12 cellular contexts compared by ENCODE assay signal in genomic region chr16:20595694-20596093, GRCh38. TPM values are rescaled to one million over a fixed set of nuclear protein-coding genes. Genes with fewer than 3 reads are reported as not detected.
"Had no signal": no experiment of that assay in that cellular context is flagged by ENCODE, and none has a peak within 500 bp of the region (broad histone marks: within the 10 kb centered on the region; RNA-seq: fewer than 3 reads in every experiment).

No MANE protein-coding gene starts in this region.

RNA-seq across cellular contexts. Expression of gene ACSM2B, which starts 19.5 kb away (rescaled TPM):
- total RNA-seq: activated B cell treated with CpG ODN at 0.5 μM for 24 hours; activated CD4-positive, alpha-beta memory T cell treated with anti-CD3 and anti-CD28 coated beads for 36 hours; activated CD4-positive, alpha-beta memory T cell treated with anti-CD3 and anti-CD28 coated beads, Interleukin-2, amount 10 ng/mL, durations not matched to agents 7 days and 5 days; activated CD4-positive, alpha-beta T cell treated with anti-CD3 and anti-CD28 coated beads for 36 hours; activated CD4-positive, alpha-beta T cell treated with anti-CD3 and anti-CD28 coated beads, Interleukin-2, amount 10 ng/mL, durations not matched to agents 24 days and 14 days; activated CD4-positive, alpha-beta T cell treated with anti-CD3 and anti-CD28 coated beads, Interleukin-2, amount 10 ng/mL, durations not matched to agents 7 days and 5 days; activated CD8-positive, alpha-beta memory T cell treated with anti-CD3 and anti-CD28 coated beads for 36 hours; activated CD8-positive, alpha-beta T cell treated with anti-CD3 and anti-CD28 coated beads for 36 hours; activated CD8-positive, alpha-beta T cell treated with anti-CD3 and anti-CD28 coated beads, Interleukin-2, amount 10 ng/mL, durations not matched to agents 7 days and 5 days; T-helper 1 cell treated with Interleukin-12 subunit alpha and Interleukin-12 subunit beta and Interleukin-4 antibody, amounts not matched to agents 30 ng/mL and 1 ng/mL, for 36 hours; T-helper 17 cell; T-helper 2 cell treated with Interferon-gamma antibody and Interleukin-4, amounts not matched to agents 100 ng/mL and 5 ng/mL, for 36 hours had no signal
